22 cellular contexts compared by ENCODE assay signal in the genomic region with DNA sequence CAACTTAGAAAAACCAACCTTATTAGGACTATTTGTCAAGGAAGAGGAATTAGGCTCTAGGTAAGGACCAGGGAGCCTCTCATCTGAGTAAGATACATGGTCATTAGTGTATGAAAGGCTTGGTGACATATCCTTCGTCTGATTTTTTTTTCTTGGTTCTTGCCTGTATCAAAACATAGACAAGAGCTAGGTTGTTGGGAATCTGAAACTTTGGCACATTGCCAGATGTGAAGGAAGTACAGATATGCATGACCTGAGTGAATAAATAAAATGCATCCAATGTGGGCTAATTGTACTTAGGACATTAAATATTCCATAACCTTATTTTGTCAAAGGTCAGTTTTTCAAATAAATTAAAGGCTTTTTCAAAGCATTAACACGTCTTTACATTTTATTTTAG.
"Had no signal": no experiment of that assay in that cellular context is flagged by ENCODE, and none has a peak within 500 bp of the region (broad histone marks: within the 10 kb centered on the region; RNA-seq: fewer than 3 reads in every experiment).

No MANE protein-coding gene starts in this region.

- DNase-seq: activated B cell treated with CpG ODN at 0.5 μM for 24 hours; activated CD4-positive, alpha-beta T cell treated with anti-CD3 and anti-CD28 coated beads, Interleukin-2, amount 10 ng/mL, durations not matched to agents 24 days and 14 days; activated CD8-positive, alpha-beta T cell treated with anti-CD3 and anti-CD28 coated beads, Interleukin-2, amount 10 ng/mL, durations not matched to agents 7 days and 5 days; activated naive CD4-positive, alpha-beta T cell treated with Interleukin-2 at 50 U/mL for 16 hours; colonic mucosa; hippocampal formation; left ventricle myocardium superior; mesenchymal stem cell; nucleus accumbens; right cardiac atrium; stimulated activated CD4-positive, alpha-beta T cell treated with anti-CD3 and anti-CD28 coated beads, Interleukin-4, amount 100 ng/mL, for 4 hours; stimulated activated CD8-positive, alpha-beta memory T cell treated with anti-CD3 and anti-CD28 coated beads, Interleukin-4, amount 100 ng/mL, for 48 hours; stimulated activated naive CD4-positive, alpha-beta T cell treated with Interleukin-2 at 50 U/mL for 16 hours had no signal

- H3K27me3 Mint-ChIP-seq: activated B cell treated with CpG ODN at 0.5 μM for 24 hours; activated CD4-positive, alpha-beta T cell treated with anti-CD3 and anti-CD28 coated beads, Interleukin-2, amount 10 ng/mL, durations not matched to agents 24 days and 14 days had no signal

- H3K27me3 ChIP-seq: ascending aorta, colonic mucosa, tibial nerve, vagina had no signal

- H3K4me1 ChIP-seq: ascending aorta, colonic mucosa, prostate gland, tibial nerve, vagina had no signal

- H3K9me3 Mint-ChIP-seq: activated B cell treated with CpG ODN at 0.5 μM for 24 hours; activated CD4-positive, alpha-beta T cell treated with anti-CD3 and anti-CD28 coated beads, Interleukin-2, amount 10 ng/mL, durations not matched to agents 24 days and 14 days; activated T-helper 1 cell treated with anti-CD3 and anti-CD28 coated beads, Interleukin-12 subunit alpha, Interleukin-12 subunit beta, Interleukin-2, Interleukin-4 antibody, amounts not matched to agents 30 ng/mL and 10 ng/mL and 1 ng/mL, durations not matched to agents 14 hours and 24 hours and 36 hours; nephron had no signal

- H3K4me3 Mint-ChIP-seq: activated B cell treated with CpG ODN at 0.5 μM for 24 hours; activated CD4-positive, alpha-beta T cell treated with anti-CD3 and anti-CD28 coated beads, Interleukin-2, amount 10 ng/mL, durations not matched to agents 24 days and 14 days; activated CD8-positive, alpha-beta T cell treated with anti-CD3 and anti-CD28 coated beads, Interleukin-2, amount 10 ng/mL, durations not matched to agents 7 days and 5 days; activated T-helper 1 cell treated with anti-CD3 and anti-CD28 coated beads, Interleukin-12 subunit alpha, Interleukin-12 subunit beta, Interleukin-2, Interleukin-4 antibody, amounts not matched to agents 30 ng/mL and 10 ng/mL and 1 ng/mL, durations not matched to agents 14 hours and 24 hours and 36 hours; nephron had no signal

- H3K27ac Mint-ChIP-seq: activated B cell treated with CpG ODN at 0.5 μM for 24 hours; activated CD4-positive, alpha-beta T cell treated with anti-CD3 and anti-CD28 coated beads, Interleukin-2, amount 10 ng/mL, durations not matched to agents 24 days and 14 days; activated CD8-positive, alpha-beta T cell treated with anti-CD3 and anti-CD28 coated beads, Interleukin-2, amount 10 ng/mL, durations not matched to agents 7 days and 5 days; activated T-helper 1 cell treated with anti-CD3 and anti-CD28 coated beads, Interleukin-12 subunit alpha, Interleukin-12 subunit beta, Interleukin-2, Interleukin-4 antibody, amounts not matched to agents 30 ng/mL and 10 ng/mL and 1 ng/mL, durations not matched to agents 14 hours and 24 hours and 36 hours; nephron had no signal

- H3K4me1 Mint-ChIP-seq: activated B cell treated with CpG ODN at 0.5 μM for 24 hours; activated CD4-positive, alpha-beta T cell treated with anti-CD3 and anti-CD28 coated beads, Interleukin-2, amount 10 ng/mL, durations not matched to agents 24 days and 14 days; nephron had no signal

- ATAC-seq: activated CD8-positive, alpha-beta T cell treated with anti-CD3 and anti-CD28 coated beads, Interleukin-2, amount 10 ng/mL, durations not matched to agents 7 days and 5 days; left ventricle myocardium superior; right cardiac atrium had no signal

- H3K9me3 ChIP-seq: ascending aorta, colonic mucosa, prostate gland, tibial nerve, vagina had no signal

- H3K36me3 ChIP-seq: ascending aorta, colonic mucosa, prostate gland, tibial nerve, vagina had no signal

- H3K4me2 ChIP-seq: smooth muscle cell had no signal

- H3K27ac ChIP-seq: ascending aorta, colonic mucosa, prostate gland, tibial nerve, vagina had no signal

- FAIRE-seq: endometrium, TTC549 had no signal

- H3K4me3 ChIP-seq: ascending aorta, colonic mucosa, prostate gland, smooth muscle cell, tibial nerve, vagina had no signal
